20 cellular contexts compared by ENCODE assay signal in the genomic region with DNA sequence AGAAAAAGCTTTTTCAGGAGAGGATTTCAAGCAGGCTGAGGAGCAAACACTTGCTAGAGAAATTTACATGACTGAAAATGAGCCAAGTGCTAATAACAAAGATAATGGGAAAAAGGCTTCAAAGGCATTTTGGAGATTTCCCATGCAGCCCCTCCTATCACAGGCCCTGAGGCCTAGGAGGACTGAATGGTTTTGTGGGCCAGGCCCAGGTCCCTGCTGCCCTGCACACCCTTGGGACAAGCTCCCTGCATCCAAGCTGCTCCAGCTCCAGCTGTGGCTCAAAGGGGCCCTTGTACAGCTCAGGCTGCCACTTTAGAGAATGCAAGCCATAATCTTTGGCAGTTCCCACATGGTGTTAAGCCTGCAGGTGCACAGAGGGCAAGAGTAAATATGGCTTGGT.
DNase-seq lines count a peak whose midpoint lies in the region; ATAC-seq, FAIRE-seq and TF ChIP-seq lines count a peak whose summit lies in the region.
"Had no signal": no experiment of that assay in that cellular context is flagged by ENCODE, and none has a peak within 500 bp of the region (broad histone marks: within the 10 kb centered on the region; RNA-seq: fewer than 3 reads in every experiment).

No MANE protein-coding gene starts in this region.

- ATAC-seq in K562, result no peak
- no peak for ATAC-seq in HG03045 (IDR thresholded peaks at IDR 0.05; ENCODE audit: unreplicated experiment)
- ATAC-seq in GM21423 (IDR thresholded peaks at IDR 0.05; ENCODE audit: unreplicated experiment), result no peak

- H3K4me1 ChIP-seq in HEK293 (ENCODE audit: control insufficient read depth, insufficient read depth, low read length) (no peaks in the 10 kb centered on the region), K562 (replicated peaks in 1 of 2; ENCODE audit: control insufficient read depth in 2 of 2, insufficient read depth in 2 of 2, low read length in 2 of 2) (no peaks in the 10 kb centered on the region), mesenchymal stem cell (ENCODE audit: control insufficient read depth, insufficient read depth, low read depth, low read length) (no peaks in the 10 kb centered on the region)

- POLR2A ChIA-PET in HEK293 (lab: Yijun Ruan, JAX) (no interaction called here), K562 (lab: Yijun Ruan, JAX) (interaction anchor here (3.8 kb wide), 1 partner anchor 15 kb away, joined by 13 read pairs; no protein-coding TSS in a partner anchor)

- H3K27me3 ChIP-seq in K562 (ENCODE audit: control insufficient read depth in 2 of 2, insufficient read depth in 2 of 2, low read length in 2 of 2), result no peaks in the 10 kb centered on the region
- no peaks in the 10 kb centered on the region for H3K27me3 ChIP-seq in mesenchymal stem cell (ENCODE audit: control insufficient read depth in 1 of 2, insufficient read depth in 1 of 2, low read length in 2 of 2)

- TF ChIP-seq CTCF in HEK293 (tag by site-specific recombination; IDR thresholded peaks at IDR 0.05) (no peak), K562 (IDR thresholded peaks at IDR 0.05 in 2 of 3, conservative IDR thresholded peaks at IDR 0.05 in 1 of 3; ENCODE audit: insufficient read depth in 2 of 3, low read depth in 1 of 3, low read length in 3 of 3) (no peak), chondrocyte (IDR thresholded peaks at IDR 0.05) (no peak)

- peak overlapping the region; percentile 18 for H4K91ac ChIP-seq in mesenchymal stem cell (ENCODE audit: low read length)

- no peak overlapping the region for H3K4me3 ChIP-seq in HEK293 (ENCODE audit: low read depth, low read length)
- H3K4me3 ChIP-seq in K562, result no peak overlapping the region
- peak overlapping the region in 1 of 2 experiments; percentile 58 for H3K4me3 ChIP-seq in mesenchymal stem cell (ENCODE audit: insufficient read depth in 1 of 2, low read depth in 1 of 2, low read length in 2 of 2)
- H3K4me3 ChIP-seq: GM23248 had no signal

- H3K27me3 Mint-ChIP-seq in chondrocyte (ENCODE audit: low read depth), result no peaks in the 10 kb centered on the region
- H3K27me3 Mint-ChIP-seq: CD4-positive, alpha-beta memory T cell had no signal

- H2AFZ ChIP-seq in K562 (ENCODE audit: low read depth, low read length) (no peak overlapping the region), mesenchymal stem cell (ENCODE audit: low read depth, low read length) (no peak overlapping the region)
- H2AFZ ChIP-seq: GM23248 had no signal

- no peak overlapping the region for H2BK12ac ChIP-seq in mesenchymal stem cell (ENCODE audit: low read length in 2 of 2)

- no peak for FAIRE-seq in K562 (lab: Jason Lieb, UNC)
- FAIRE-seq: GM12891, GM18507, H1 had no signal

- no peaks in the 10 kb centered on the region for H3K9me1 ChIP-seq in K562 (ENCODE audit: control insufficient read depth, insufficient read depth, low read length)

- H3K9ac ChIP-seq in K562 (ENCODE audit: insufficient read depth in 1 of 2, low read depth in 2 of 2, low read length in 2 of 2) (no peak overlapping the region), mesenchymal stem cell (ENCODE audit: low read length) (no peak overlapping the region)
- H3K9ac ChIP-seq: GM23248 had no signal

- no peak overlapping the region for H3K27ac ChIP-seq in HEK293 (ENCODE audit: extremely low read depth, low read depth, low read length)
- no peak overlapping the region for H3K27ac ChIP-seq in K562 (ENCODE audit: extremely low read depth, low read depth, low read length)
- H3K27ac ChIP-seq in mesenchymal stem cell (ENCODE audit: low read length, poor library complexity, severe bottlenecking), result no peak overlapping the region
- H3K27ac ChIP-seq: GM23248 had no signal

- no peak overlapping the region for H3K18ac ChIP-seq in mesenchymal stem cell (ENCODE audit: low read depth in 1 of 2, low read length in 2 of 2)

- no peak overlapping the region for H3K23ac ChIP-seq in mesenchymal stem cell (ENCODE audit: low read length in 2 of 2)

- no peaks in the 10 kb centered on the region for H4K20me1 ChIP-seq in K562 (replicated peaks; ENCODE audit: control insufficient read depth, insufficient read depth, low read length)

- no peak for DNase-seq in K562 (ENCODE audit: extremely low read depth in 1 of 4, low spot score in 3 of 4)
- DNase-seq in mesenchymal stem cell, result no peak
- DNase-seq in chondrocyte (ENCODE audit: low spot score), result no peak
- DNase-seq: 8988T; C1 segment of cervical spinal cord; Calu3; CD4-positive, alpha-beta memory T cell; COR-L47; DMS53; DMS79 treated with DMSO at 0.1 percent for 48 hours; GF-D8; GM23248; H7; HCEC 1CT had no signal

- peaks cover 6% of the 10 kb centered on the region for H3K4me1 Mint-ChIP-seq in chondrocyte (ENCODE audit: low read depth)

- CTCF ChIA-PET in HEK293 (lab: Yijun Ruan, JAX), result interaction anchor here (0.6 kb wide), 1 partner anchor 16 kb away, joined by 3 read pairs; no protein-coding TSS in a partner anchor
- CTCF ChIA-PET in K562 (lab: Yijun Ruan, JAX; ENCODE audit: low intra/inter-chr PET ratio), result no interaction called here

- no peak overlapping the region for H3K14ac ChIP-seq in mesenchymal stem cell (ENCODE audit: low read length in 2 of 2)

- in situ Hi-C loops in K562 (cut with MboI), result no loop called here

- no TSS peak for BruUV-seq in K562 (replicated peaks; lab: Mats Ljungman, UMichigan)

- TF ChIP-seq RAD21 in K562 (CRISPR knock-in tag; conservative IDR thresholded peaks at IDR 0.05 in 1 of 2, IDR thresholded peaks at IDR 0.05 in 1 of 2), result no peak

- H3K4me2 ChIP-seq in K562 (ENCODE audit: insufficient read depth, low read length) (no peak overlapping the region), mesenchymal stem cell (ENCODE audit: low read length, poor library complexity, severe bottlenecking) (no peak overlapping the region)

- no peak overlapping the region for H3K4ac ChIP-seq in mesenchymal stem cell (ENCODE audit: low read depth in 1 of 2, low read length in 2 of 2)

- H4K8ac ChIP-seq in mesenchymal stem cell (ENCODE audit: low read length), result no peak overlapping the region

- no peak overlapping the region for H3K4me3 Mint-ChIP-seq in chondrocyte (ENCODE audit: unreplicated experiment)
- H3K4me3 Mint-ChIP-seq: CD4-positive, alpha-beta memory T cell had no signal

- no peak overlapping the region for H2AK5ac ChIP-seq in mesenchymal stem cell (ENCODE audit: low read length, severe bottlenecking)

- H2BK120ac ChIP-seq in mesenchymal stem cell (ENCODE audit: low read depth, low read length), result no peak overlapping the region

- no peaks in the 10 kb centered on the region for H3K79me1 ChIP-seq in mesenchymal stem cell (replicated peaks; ENCODE audit: low read length, poor library complexity, severe bottlenecking)

- intact Hi-C loops in K562 (cut with micrococcal nuclease), result no loop called here

- no peak for TF ChIP-seq EP300 in K562 (IDR thresholded peaks at IDR 0.05; ENCODE audit: low read length)

- H3K36me3 ChIP-seq in HEK293 (ENCODE audit: control insufficient read depth in 2 of 2, insufficient read depth in 1 of 2, low read length in 2 of 2) (no peaks in the 10 kb centered on the region), K562 (ENCODE audit: control insufficient read depth, insufficient read depth, low read length) (no peaks in the 10 kb centered on the region), mesenchymal stem cell (ENCODE audit: control insufficient read depth in 1 of 2, insufficient read depth in 2 of 2, low read depth in 1 of 2, low read length in 2 of 2) (no peaks in the 10 kb centered on the region)

- no peak overlapping the region for H2BK5ac ChIP-seq in mesenchymal stem cell (ENCODE audit: low read depth, low read length, poor library complexity, severe bottlenecking)

- no peak overlapping the region for H2BK15ac ChIP-seq in mesenchymal stem cell (ENCODE audit: low read depth, poor library complexity, severe bottlenecking)

- no peak overlapping the region for H3K27ac Mint-ChIP-seq in chondrocyte (ENCODE audit: unreplicated experiment)

- peaks cover 22% of the 10 kb centered on the region for H3K9me3 Mint-ChIP-seq in chondrocyte (ENCODE audit: low read depth)

- H3K79me2 ChIP-seq in K562 (ENCODE audit: control insufficient read depth, insufficient read depth, low read length), result no peaks in the 10 kb centered on the region

- no peaks in the 10 kb centered on the region; the same call in 1 of the 2 replicates for H3K9me3 ChIP-seq in HEK293 (ENCODE audit: control insufficient read depth, insufficient read depth, low read depth, low read length)
- no peaks in the 10 kb centered on the region for H3K9me3 ChIP-seq in K562 (replicated peaks; ENCODE audit: control insufficient read depth, insufficient read depth, low read depth, low read length)
- peaks cover 46% of the 10 kb centered on the region for H3K9me3 ChIP-seq in mesenchymal stem cell (ENCODE audit: control insufficient read depth, low read length)

- peaks cover 8% of the 10 kb centered on the region for H3K36me3 Mint-ChIP-seq in chondrocyte (ENCODE audit: low read depth)
- H3K36me3 Mint-ChIP-seq: CD4-positive, alpha-beta memory T cell had no signal

- TF ChIP-seq POLR2A in K562 (conservative IDR thresholded peaks at IDR 0.05), result no peak

TF ChIP-seq in HEK293, 187 proteins besides CTCF, POLR2A, EP300 and RAD21:
- TF ChIP-seq ZSCAN16 (tag by site-specific recombination; IDR thresholded peaks at IDR 0.05) (no peak), ZNF585B (tag by site-specific recombination; IDR thresholded peaks at IDR 0.05) (peak; percentile 97), SETDB1 (IDR thresholded peaks at IDR 0.05; ENCODE audit: insufficient read length, low read length) (peak; percentile 85), TRIM28 (IDR thresholded peaks at IDR 0.05; ENCODE audit: borderline replicate concordance, low read length) (peak; percentile 35; the same call in 1 of the 2 replicates), ZNF514 (tag by site-specific recombination; IDR thresholded peaks at IDR 0.05) (no peak), ZNF626 (tag by site-specific recombination; IDR thresholded peaks at IDR 0.05) (no peak)

TF ChIP-seq in K562, 482 proteins besides CTCF, POLR2A, EP300 and RAD21:
- TF ChIP-seq L3MBTL2 (IDR thresholded peaks at IDR 0.05) (no peak), ZKSCAN8 (CRISPR knock-in tag; IDR thresholded peaks at IDR 0.05) (no peak), ZFP36 (IDR thresholded peaks at IDR 0.05; ENCODE audit: low read depth, low read length, partially characterized antibody) (peak; percentile 65), ZNF311 (CRISPR knock-in tag; IDR thresholded peaks at IDR 0.05) (no peak)
